ENCODE assay signal across 1 cellular context in genomic region chr7:43729924-43730248, GRCh38.
A peak's percentile ranks its signal among the peaks of the same experiment; 100 is the strongest.
TF ChIP-seq lines count a peak whose summit lies in the region.

No MANE protein-coding gene starts in this region.

TF ChIP-seq in HepG2, 621 proteins besides CTCF, POLR2A, EP300 and RAD21 (continued from another document):
- TF ChIP-seq ZNF646 (CRISPR knock-in tag; IDR thresholded peaks at IDR 0.05) (no peak), ZNF850 (CRISPR knock-in tag; conservative IDR thresholded peaks at IDR 0.05) (0 out of 2 replicates have a peak, but pooled peaks have one; percentile 80), ZMYM4 (CRISPR knock-in tag; IDR thresholded peaks at IDR 0.05) (no peak), MAFK (conservative IDR thresholded peaks at IDR 0.05 in 1 of 2, IDR thresholded peaks at IDR 0.05 in 1 of 2; ENCODE audit: low read length in 2 of 2) (no peak), KDM5B (CRISPR knock-in tag; IDR thresholded peaks at IDR 0.05; ENCODE audit: borderline replicate concordance) (no peak)
